16 cellular contexts compared by ENCODE assay signal in the genomic region with DNA sequence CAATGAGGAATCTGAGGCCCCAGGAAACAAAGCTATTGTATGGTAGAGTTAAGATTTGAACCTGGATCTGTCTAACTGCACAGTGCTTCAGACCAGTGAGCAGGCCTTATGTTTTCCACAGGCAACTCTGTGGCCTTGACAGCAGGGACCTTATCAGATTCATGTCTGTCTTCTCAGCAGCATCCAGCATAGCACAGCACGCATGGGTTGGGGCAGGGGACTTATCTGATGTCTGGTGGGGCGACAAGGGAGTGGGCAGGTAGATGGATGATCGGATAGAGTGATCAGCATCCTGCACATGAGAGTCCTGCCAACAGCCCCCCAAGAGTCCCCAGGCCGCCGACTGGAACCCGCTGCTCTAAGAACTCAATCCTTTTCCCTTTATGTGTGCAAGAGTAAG. TPM values are rescaled to one million over a fixed set of nuclear protein-coding genes. Genes with fewer than 3 reads are reported as not detected.
"Had no signal": no experiment of that assay in that cellular context is flagged by ENCODE, and none has a peak within 500 bp of the region (broad histone marks: within the 10 kb centered on the region; RNA-seq: fewer than 3 reads in every experiment).

No MANE protein-coding gene starts in this region.

- H3K4me1 ChIP-seq: adrenal gland, SJSA1, upper lobe of left lung had no signal

- H3K36me3 ChIP-seq: adrenal gland, cardiac muscle cell, colonic mucosa, SJSA1, upper lobe of left lung, WERI-Rb-1 had no signal

- H3K27me3 ChIP-seq: adrenal gland, cardiac muscle cell, colonic mucosa, upper lobe of left lung had no signal

- DNase-seq: activated CD4-positive, alpha-beta T cell treated with anti-CD3 and anti-CD28 coated beads for 1 hour; activated CD8-positive, alpha-beta memory T cell treated with anti-CD3 and anti-CD28 coated beads for 24 hours; activated CD8-positive, alpha-beta memory T cell treated with anti-CD3 and anti-CD28 coated beads, Interleukin-2, amount 50 U/mL, for 48 hours; activated gamma-delta T cell treated with Interleukin-2 at 50 U/mL for 16 hours; activated T-cell treated with anti-CD3 and anti-CD28 coated beads, Interleukin-2, amount 50 U/mL, for 72 hours; adrenal gland; colonic mucosa; naive thymus-derived CD8-positive, alpha-beta T cell; occipital lobe; WERI-Rb-1 had no signal

- H3K4me3 ChIP-seq: adrenal gland, cardiac muscle cell, colonic mucosa, SJSA1, upper lobe of left lung had no signal

- ATAC-seq: activated naive CD4-positive, alpha-beta T cell treated with anti-CD3 and anti-CD28 coated beads, Interleukin-2, amount 50 U/mL, for 72 hours; activated T-cell treated with anti-CD3 and anti-CD28 coated beads, Interleukin-2, amount 50 U/mL, for 72 hours; naive thymus-derived CD8-positive, alpha-beta T cell had no signal

- H3K27ac ChIP-seq: adrenal gland, cardiac muscle cell, colonic mucosa, SJSA1, upper lobe of left lung, WERI-Rb-1 had no signal

- H3K9me3 ChIP-seq: adrenal gland, colonic mucosa, SJSA1, upper lobe of left lung had no signal

RNA-seq across cellular contexts. Expression of gene KCNF1, which starts 28.7 kb away (rescaled TPM):
- total RNA-seq: activated naive CD4-positive, alpha-beta T cell treated with anti-CD3 and anti-CD28 coated beads, Interleukin-2, amount 50 U/mL, for 72 hours; activated T-cell treated with anti-CD3 and anti-CD28 coated beads, Interleukin-2, amount 50 U/mL, for 72 hours; naive thymus-derived CD8-positive, alpha-beta T cell; T-helper 2 cell treated with Interferon-gamma antibody and Interleukin-4, amounts not matched to agents 100 ng/mL and 5 ng/mL, for 36 hours had no signal
- polyA plus RNA-seq: liver; naive thymus-derived CD8-positive, alpha-beta T cell had no signal
